Comparison of ENCODE assay signal across 33 cellular contexts in genomic region chr11:124050770-124051169, GRCh38. TPM values are rescaled to one million over a fixed set of nuclear protein-coding genes. Genes with fewer than 3 reads are reported as not detected.
"Had no signal": no experiment of that assay in that cellular context is flagged by ENCODE, and none has a peak within 500 bp of the region (broad histone marks: within the 10 kb centered on the region; RNA-seq: fewer than 3 reads in every experiment).

No MANE protein-coding gene starts in this region.

- H3K9me3 Mint-ChIP-seq: activated CD4-positive, alpha-beta T cell treated with anti-CD3 and anti-CD28 coated beads, Interleukin-2, amount 10 ng/mL, durations not matched to agents 7 days and 5 days; activated naive CD4-positive, alpha-beta T cell treated with anti-CD3 and anti-CD28 coated beads, Interleukin-2, amount 10 ng/mL, durations not matched to agents 7 days and 5 days; activated naive CD4-positive, alpha-beta T cell treated with anti-CD3 and anti-CD28 coated beads, Interleukin-2, amount 50 U/mL, for 72 hours; activated naive CD8-positive, alpha-beta T cell treated with anti-CD3 and anti-CD28 coated beads, Interleukin-2, amount 10 ng/mL, durations not matched to agents 7 days and 5 days; activated T-helper 1 cell treated with anti-CD3 and anti-CD28 coated beads, Interleukin-12 subunit alpha, Interleukin-12 subunit beta, Interleukin-2, Interleukin-4 antibody, amounts not matched to agents 30 ng/mL and 10 ng/mL and 1 ng/mL, durations not matched to agents 14 hours and 24 hours and 36 hours; brain; central memory CD8-positive, alpha-beta T cell; dendritic cell treated with granulocyte-macrophage colony-stimulating factor and Interleukin-4, amounts not matched to agents 40 ng/mL and 50 ng/mL, for 4 days had no signal

- H3K27ac ChIP-seq: ascending aorta, breast epithelium, coronary artery, dorsolateral prefrontal cortex, esophagus squamous epithelium, gastroesophageal sphincter, heart right ventricle had no signal

- H3K27me3 Mint-ChIP-seq: activated naive CD4-positive, alpha-beta T cell treated with anti-CD3 and anti-CD28 coated beads, Interleukin-2, amount 10 ng/mL, durations not matched to agents 7 days and 5 days; central memory CD8-positive, alpha-beta T cell; dendritic cell treated with granulocyte-macrophage colony-stimulating factor and Interleukin-4, amounts not matched to agents 40 ng/mL and 50 ng/mL, for 4 days had no signal

- ATAC-seq: gastroesophageal sphincter, heart right ventricle had no signal

- H3K9me3 ChIP-seq: ascending aorta, breast epithelium, esophagus squamous epithelium, gastroesophageal sphincter, heart right ventricle had no signal

- DNase-seq: activated CD4-positive, alpha-beta T cell treated with anti-CD3 and anti-CD28 coated beads for 4 hours; activated CD4-positive, alpha-beta T cell treated with anti-CD3 and anti-CD28 coated beads, Interleukin-2, amount 10 ng/mL, durations not matched to agents 7 days and 5 days; activated CD4-positive, alpha-beta T cell treated with anti-CD3 and anti-CD28 coated beads, Interleukin-2, amount 50 U/mL, for 4 hours; activated CD4-positive, CD25-positive, alpha-beta regulatory T cell; activated CD4-positive, CD25-positive, alpha-beta regulatory T cell treated with anti-CD3 and anti-CD28 coated beads, Interleukin-2, amount 50 U/mL, for 72 hours; activated gamma-delta T cell; activated naive CD4-positive, alpha-beta T cell; activated naive CD4-positive, alpha-beta T cell treated with anti-CD3 and anti-CD28 coated beads, Interleukin-2, amount 10 ng/mL, durations not matched to agents 7 days and 5 days; activated naive CD8-positive, alpha-beta T cell treated with anti-CD3 and anti-CD28 coated beads, Interleukin-2, amount 10 ng/mL, durations not matched to agents 7 days and 5 days; activated T-cell treated with anti-CD3 and anti-CD28 coated beads, Interleukin-2, amount 50 U/mL, for 1 hour; activated T-cell treated with anti-CD3 and anti-CD28 coated beads, Interleukin-2, amount 50 U/mL, for 48 hours; dorsolateral prefrontal cortex; effector memory CD4-positive, alpha-beta T cell; esophagus squamous epithelium; foreskin melanocyte; heart right ventricle; T-helper 2 cell had no signal

- H3K4me1 ChIP-seq: ascending aorta, breast epithelium, esophagus squamous epithelium, gastroesophageal sphincter, heart right ventricle had no signal

- H3K4me3 ChIP-seq: ascending aorta, breast epithelium, coronary artery, dorsolateral prefrontal cortex, esophagus squamous epithelium, gastroesophageal sphincter, heart right ventricle had no signal

- H3K36me3 ChIP-seq: ascending aorta, breast epithelium, esophagus squamous epithelium, gastroesophageal sphincter, heart right ventricle had no signal

- H3K4me1 Mint-ChIP-seq: activated CD4-positive, alpha-beta T cell treated with anti-CD3 and anti-CD28 coated beads, Interleukin-2, amount 10 ng/mL, durations not matched to agents 7 days and 5 days; activated naive CD4-positive, alpha-beta T cell treated with anti-CD3 and anti-CD28 coated beads, Interleukin-2, amount 10 ng/mL, durations not matched to agents 7 days and 5 days; brain; central memory CD8-positive, alpha-beta T cell had no signal

- H3K36me3 Mint-ChIP-seq: activated naive CD4-positive, alpha-beta T cell treated with anti-CD3 and anti-CD28 coated beads, Interleukin-2, amount 10 ng/mL, durations not matched to agents 7 days and 5 days; activated naive CD4-positive, alpha-beta T cell treated with anti-CD3 and anti-CD28 coated beads, Interleukin-2, amount 50 U/mL, for 72 hours; activated naive CD8-positive, alpha-beta T cell treated with anti-CD3 and anti-CD28 coated beads, Interleukin-2, amount 10 ng/mL, durations not matched to agents 7 days and 5 days; brain had no signal

- H3K4me3 Mint-ChIP-seq: activated CD4-positive, alpha-beta T cell treated with anti-CD3 and anti-CD28 coated beads, Interleukin-2, amount 10 ng/mL, durations not matched to agents 7 days and 5 days; activated naive CD4-positive, alpha-beta T cell treated with anti-CD3 and anti-CD28 coated beads, Interleukin-2, amount 10 ng/mL, durations not matched to agents 7 days and 5 days; activated naive CD8-positive, alpha-beta T cell treated with anti-CD3 and anti-CD28 coated beads, Interleukin-2, amount 10 ng/mL, durations not matched to agents 7 days and 5 days; activated T-helper 1 cell treated with anti-CD3 and anti-CD28 coated beads, Interleukin-12 subunit alpha, Interleukin-12 subunit beta, Interleukin-2, Interleukin-4 antibody, amounts not matched to agents 30 ng/mL and 10 ng/mL and 1 ng/mL, durations not matched to agents 14 hours and 24 hours and 36 hours; brain; central memory CD8-positive, alpha-beta T cell; dendritic cell treated with granulocyte-macrophage colony-stimulating factor and Interleukin-4, amounts not matched to agents 40 ng/mL and 50 ng/mL, for 4 days had no signal

- H3K27me3 ChIP-seq: ascending aorta, breast epithelium, esophagus squamous epithelium, gastroesophageal sphincter had no signal

- H3K27ac Mint-ChIP-seq: activated CD4-positive, alpha-beta T cell treated with anti-CD3 and anti-CD28 coated beads, Interleukin-2, amount 10 ng/mL, durations not matched to agents 7 days and 5 days; activated naive CD4-positive, alpha-beta T cell treated with anti-CD3 and anti-CD28 coated beads, Interleukin-2, amount 10 ng/mL, durations not matched to agents 7 days and 5 days; activated naive CD4-positive, alpha-beta T cell treated with anti-CD3 and anti-CD28 coated beads, Interleukin-2, amount 50 U/mL, for 72 hours; activated naive CD8-positive, alpha-beta T cell treated with anti-CD3 and anti-CD28 coated beads, Interleukin-2, amount 10 ng/mL, durations not matched to agents 7 days and 5 days; activated T-helper 1 cell treated with anti-CD3 and anti-CD28 coated beads, Interleukin-12 subunit alpha, Interleukin-12 subunit beta, Interleukin-2, Interleukin-4 antibody, amounts not matched to agents 30 ng/mL and 10 ng/mL and 1 ng/mL, durations not matched to agents 14 hours and 24 hours and 36 hours; brain; dendritic cell treated with granulocyte-macrophage colony-stimulating factor and Interleukin-4, amounts not matched to agents 40 ng/mL and 50 ng/mL, for 4 days had no signal

RNA-seq across cellular contexts. Expression of gene OR10G7, which starts 9.6 kb away (rescaled TPM):
- total RNA-seq: activated CD4-positive, alpha-beta T cell treated with anti-CD3 and anti-CD28 coated beads, Interleukin-2, amount 10 ng/mL, durations not matched to agents 7 days and 5 days; activated naive CD4-positive, alpha-beta T cell treated with anti-CD3 and anti-CD28 coated beads, Interleukin-2, amount 50 U/mL, for 72 hours; activated naive CD8-positive, alpha-beta T cell treated with anti-CD3 and anti-CD28 coated beads, Interleukin-2, amount 10 ng/mL, durations not matched to agents 7 days and 5 days; activated T-helper 1 cell treated with anti-CD3 and anti-CD28 coated beads, Interleukin-12 subunit alpha, Interleukin-12 subunit beta, Interleukin-2, Interleukin-4 antibody, amounts not matched to agents 30 ng/mL and 10 ng/mL and 1 ng/mL, durations not matched to agents 14 hours and 24 hours and 36 hours; ascending aorta; breast epithelium; cardiac septum; cerebellum; dorsolateral prefrontal cortex; esophagus squamous epithelium; fibroblast of lung; fibroblast of villous mesenchyme; gastroesophageal sphincter; glomerular endothelial cell; heart right ventricle; T-helper 1 cell treated with Interleukin-12 subunit alpha and Interleukin-12 subunit beta and Interleukin-4 antibody, amounts not matched to agents 30 ng/mL and 1 ng/mL, for 36 hours had no signal
- polyA plus RNA-seq: esophagus, fibroblast of lung, heart right ventricle had no signal

RNA-seq across cellular contexts. Expression of gene OR10G8, which starts 24.2 kb away (rescaled TPM):
- total RNA-seq: activated CD4-positive, alpha-beta T cell treated with anti-CD3 and anti-CD28 coated beads, Interleukin-2, amount 10 ng/mL, durations not matched to agents 7 days and 5 days; activated naive CD4-positive, alpha-beta T cell treated with anti-CD3 and anti-CD28 coated beads, Interleukin-2, amount 50 U/mL, for 72 hours; activated naive CD8-positive, alpha-beta T cell treated with anti-CD3 and anti-CD28 coated beads, Interleukin-2, amount 10 ng/mL, durations not matched to agents 7 days and 5 days; activated T-helper 1 cell treated with anti-CD3 and anti-CD28 coated beads, Interleukin-12 subunit alpha, Interleukin-12 subunit beta, Interleukin-2, Interleukin-4 antibody, amounts not matched to agents 30 ng/mL and 10 ng/mL and 1 ng/mL, durations not matched to agents 14 hours and 24 hours and 36 hours; ascending aorta; breast epithelium; cardiac septum; cerebellum; esophagus squamous epithelium; fibroblast of lung; fibroblast of villous mesenchyme; gastroesophageal sphincter; glomerular endothelial cell; heart right ventricle; T-helper 1 cell treated with Interleukin-12 subunit alpha and Interleukin-12 subunit beta and Interleukin-4 antibody, amounts not matched to agents 30 ng/mL and 1 ng/mL, for 36 hours had no signal
- polyA plus RNA-seq: esophagus, fibroblast of lung, heart right ventricle had no signal

RNA-seq across cellular contexts. Expression of gene OR10G9, which starts 28.0 kb away (rescaled TPM):
- total RNA-seq: activated CD4-positive, alpha-beta T cell treated with anti-CD3 and anti-CD28 coated beads, Interleukin-2, amount 10 ng/mL, durations not matched to agents 7 days and 5 days; activated naive CD4-positive, alpha-beta T cell treated with anti-CD3 and anti-CD28 coated beads, Interleukin-2, amount 50 U/mL, for 72 hours; activated naive CD8-positive, alpha-beta T cell treated with anti-CD3 and anti-CD28 coated beads, Interleukin-2, amount 10 ng/mL, durations not matched to agents 7 days and 5 days; activated T-helper 1 cell treated with anti-CD3 and anti-CD28 coated beads, Interleukin-12 subunit alpha, Interleukin-12 subunit beta, Interleukin-2, Interleukin-4 antibody, amounts not matched to agents 30 ng/mL and 10 ng/mL and 1 ng/mL, durations not matched to agents 14 hours and 24 hours and 36 hours; ascending aorta; breast epithelium; cardiac septum; cerebellum; esophagus squamous epithelium; fibroblast of lung; fibroblast of villous mesenchyme; gastroesophageal sphincter; glomerular endothelial cell; heart right ventricle; T-helper 1 cell treated with Interleukin-12 subunit alpha and Interleukin-12 subunit beta and Interleukin-4 antibody, amounts not matched to agents 30 ng/mL and 1 ng/mL, for 36 hours had no signal
- polyA plus RNA-seq: esophagus, fibroblast of lung, heart right ventricle had no signal

RNA-seq across cellular contexts. Expression of gene OR10G4, which starts 38.0 kb away (rescaled TPM):
- total RNA-seq: activated CD4-positive, alpha-beta T cell treated with anti-CD3 and anti-CD28 coated beads, Interleukin-2, amount 10 ng/mL, durations not matched to agents 7 days and 5 days; activated naive CD4-positive, alpha-beta T cell treated with anti-CD3 and anti-CD28 coated beads, Interleukin-2, amount 50 U/mL, for 72 hours; activated naive CD8-positive, alpha-beta T cell treated with anti-CD3 and anti-CD28 coated beads, Interleukin-2, amount 10 ng/mL, durations not matched to agents 7 days and 5 days; activated T-helper 1 cell treated with anti-CD3 and anti-CD28 coated beads, Interleukin-12 subunit alpha, Interleukin-12 subunit beta, Interleukin-2, Interleukin-4 antibody, amounts not matched to agents 30 ng/mL and 10 ng/mL and 1 ng/mL, durations not matched to agents 14 hours and 24 hours and 36 hours; ascending aorta; breast epithelium; cardiac septum; esophagus squamous epithelium; fibroblast of lung; fibroblast of villous mesenchyme; gastroesophageal sphincter; glomerular endothelial cell; heart right ventricle; T-helper 1 cell treated with Interleukin-12 subunit alpha and Interleukin-12 subunit beta and Interleukin-4 antibody, amounts not matched to agents 30 ng/mL and 1 ng/mL, for 36 hours had no signal
- polyA plus RNA-seq: esophagus, fibroblast of lung, heart right ventricle had no signal

RNA-seq across cellular contexts. Expression of gene OR10G6, which starts 55.8 kb away (rescaled TPM):
- total RNA-seq: activated CD4-positive, alpha-beta T cell treated with anti-CD3 and anti-CD28 coated beads, Interleukin-2, amount 10 ng/mL, durations not matched to agents 7 days and 5 days; activated naive CD4-positive, alpha-beta T cell treated with anti-CD3 and anti-CD28 coated beads, Interleukin-2, amount 50 U/mL, for 72 hours; activated naive CD8-positive, alpha-beta T cell treated with anti-CD3 and anti-CD28 coated beads, Interleukin-2, amount 10 ng/mL, durations not matched to agents 7 days and 5 days; activated T-helper 1 cell treated with anti-CD3 and anti-CD28 coated beads, Interleukin-12 subunit alpha, Interleukin-12 subunit beta, Interleukin-2, Interleukin-4 antibody, amounts not matched to agents 30 ng/mL and 10 ng/mL and 1 ng/mL, durations not matched to agents 14 hours and 24 hours and 36 hours; ascending aorta; breast epithelium; cardiac septum; cerebellum; dorsolateral prefrontal cortex; esophagus squamous epithelium; fibroblast of lung; fibroblast of villous mesenchyme; gastroesophageal sphincter; glomerular endothelial cell; heart right ventricle; T-helper 1 cell treated with Interleukin-12 subunit alpha and Interleukin-12 subunit beta and Interleukin-4 antibody, amounts not matched to agents 30 ng/mL and 1 ng/mL, for 36 hours had no signal
- polyA plus RNA-seq: esophagus, fibroblast of lung, heart right ventricle had no signal
